Comparison of ENCODE assay signal across 6 cellular contexts in genomic region chr11:89281032-89281677, GRCh38.
A peak's percentile ranks its signal among the peaks of the same experiment; 100 is the strongest.
DNase-seq lines count a peak whose midpoint lies in the region; ATAC-seq and TF ChIP-seq lines count a peak whose summit lies in the region.
"Not testable (repeated sequence)": the region's sequence is repeated elsewhere in the genome, so short reads cannot be mapped to it uniquely, and the experiment has no call there.

No MANE protein-coding gene starts in this region.

- H3K9ac ChIP-seq in endodermal cell (ENCODE audit: extremely low read depth, low read length, poor library complexity, severe bottlenecking): not testable (repeated sequence)

- H3K4me1 Mint-ChIP-seq in GM23338 (peaks cover 25% of the 10 kb centered on the region), WTC11 (peaks cover 29% of the 10 kb centered on the region), endodermal cell (peaks cover 10% of the 10 kb centered on the region)

- H3K4me3 ChIP-seq in GM23338; endodermal cell (ENCODE audit: low read length); mucosa of descending colon: not testable (repeated sequence)

- H3K36me3 Mint-ChIP-seq in GM23338 (ENCODE audit: low read depth); WTC11; endodermal cell (ENCODE audit: low read depth): not testable (repeated sequence)

- H3K4me1 ChIP-seq in GM23338 (ENCODE audit: insufficient read depth): peaks cover 24% of the 10 kb centered on the region; the same call in 1 of the 2 replicates
- H3K4me1 ChIP-seq in endodermal cell (ENCODE audit: control insufficient read depth, insufficient read depth, low read length); mucosa of descending colon (ENCODE audit: low read depth): not testable (repeated sequence)

- POLR2A ChIA-PET in WTC11 (lab: Charles Lee): not testable (repeated sequence)

- not testable (repeated sequence) for H3K27ac ChIP-seq in GM23338 (ENCODE audit: low read depth); endodermal cell (ENCODE audit: low read depth, low read length)

- H3K27me3 ChIP-seq in GM23338 (ENCODE audit: insufficient read depth); endodermal cell (ENCODE audit: control insufficient read depth, insufficient read depth, low read length, poor library complexity, severe bottlenecking): not testable (repeated sequence)

- not testable (repeated sequence) for H3K27me3 Mint-ChIP-seq in GM23338 (ENCODE audit: insufficient read depth, low read depth, poor library complexity); WTC11 (ENCODE audit: low read depth); endodermal cell (ENCODE audit: insufficient read depth)

- not testable (repeated sequence) for H3K9me2 ChIP-seq in GM23338 (ENCODE audit: insufficient read depth)

- H4K20me1 ChIP-seq in GM23338 (replicated peaks; ENCODE audit: insufficient read depth): not testable (repeated sequence)

- 94% methylated on average over 3 of the region's 3 CpGs; no CpG with 5 or more reads in 1 of the 2 experiments for WGBS in endodermal cell (ENCODE audit: insufficient coverage in 1 of 2, insufficient read length in 1 of 2), 2 experiments

- H3K79me2 ChIP-seq in GM23338 (replicated peaks; ENCODE audit: insufficient read depth): not testable (repeated sequence)

- not testable (repeated sequence) for H3K9me3 ChIP-seq in endodermal cell (ENCODE audit: control insufficient read depth, low read length); mucosa of descending colon

- H3K4me2 ChIP-seq in GM23338: not testable (repeated sequence)

- not testable (repeated sequence) for TF ChIP-seq CTCF in GM23338 (conservative IDR thresholded peaks at IDR 0.05; ENCODE audit: low read depth in 2 of 2); WTC11 (IDR thresholded peaks at IDR 0.05); endodermal cell (conservative IDR thresholded peaks at IDR 0.05); mucosa of descending colon (IDR thresholded peaks at IDR 0.05)

- not testable (repeated sequence) for H3F3A ChIP-seq in GM23338 (replicated peaks; ENCODE audit: low read depth)

- not testable (repeated sequence) for H3K36me3 ChIP-seq in GM23338 (ENCODE audit: insufficient read depth); endodermal cell (ENCODE audit: control insufficient read depth, insufficient read depth, low read length); mucosa of descending colon (ENCODE audit: low read depth)

- ATAC-seq in GM23338 (peak; percentile 32; the same call in 2 of the 3 replicates), WTC11 (peak; percentile 80), mucosa of descending colon (peak; percentile 71)

- H3K9me3 Mint-ChIP-seq in GM23338, WTC11, endodermal cell: not testable (repeated sequence)

- intact Hi-C loops in mucosa of descending colon (cut with DNase I, micrococcal nuclease): not testable (repeated sequence)

- H2AFZ ChIP-seq in GM23338: 0 out of 2 replicates have a peak overlapping the region, but pooled peaks have one; percentile 38

- CTCF ChIA-PET in WTC11 (lab: Charles Lee): not testable (repeated sequence)

- H3K4me3 Mint-ChIP-seq in GM23338, WTC11, endodermal cell: not testable (repeated sequence)

- H3K27ac Mint-ChIP-seq in GM23338 (peak overlapping the region; percentile 16; the same call in 1 of the 2 replicates), WTC11 (peak overlapping the region; percentile 23; the same call in 1 of the 2 replicates), endodermal cell (peak overlapping the region; percentile 22)

- DNase-seq in GM23338 (ENCODE audit: low spot score) (peak; percentile 13), HT-29 (ENCODE audit: low spot score) (peak; percentile 21), kidney tubule cell (ENCODE audit: low spot score) (peak; percentile 2)
- DNase-seq in WTC11 (ENCODE audit: low spot score); endodermal cell; mucosa of descending colon: not testable (repeated sequence)
